ENCODE assay signal across 1 cellular context in genomic region chr5:177529247-177529901, GRCh38.
A peak's percentile ranks its signal among the peaks of the same experiment; 100 is the strongest.
TF ChIP-seq lines count a peak whose summit lies in the region.

No MANE protein-coding gene starts in this region.

TF ChIP-seq in K562, 482 proteins besides CTCF, POLR2A, EP300 and RAD21 (continued from another document and continues in another):
- no peak for TF ChIP-seq REST (CRISPR knock-in tag; IDR thresholded peaks at IDR 0.05; ENCODE audit: low read depth)
- no peak for TF ChIP-seq ZNF764 (CRISPR knock-in tag; IDR thresholded peaks at IDR 0.05; ENCODE audit: low read depth)
- peak; percentile 78 for TF ChIP-seq POLR2AphosphoS5 (IDR thresholded peaks at IDR 0.05; ENCODE audit: control insufficient read depth, insufficient read depth, low read depth, low read length)
- TF ChIP-seq NCOA4 (IDR thresholded peaks at IDR 0.05; ENCODE audit: partially characterized antibody) = no peak
- no peak for TF ChIP-seq MCM2 (IDR thresholded peaks at IDR 0.05; ENCODE audit: low read depth)
- no peak for TF ChIP-seq FOXO4 (CRISPR knock-in tag; IDR thresholded peaks at IDR 0.05)
- no peak for TF ChIP-seq ZBTB8A (IDR thresholded peaks at IDR 0.05; ENCODE audit: partially characterized antibody)
- no peak for TF ChIP-seq GATAD2A (IDR thresholded peaks at IDR 0.05)
- TF ChIP-seq HNRNPLL (IDR thresholded peaks at IDR 0.05; ENCODE audit: low read depth, low read length, poor library complexity, severe bottlenecking) = no peak
- TF ChIP-seq SMARCA4 (IDR thresholded peaks at IDR 0.05) = peak; percentile 75
- TF ChIP-seq AFF4 (CRISPR knock-in tag; IDR thresholded peaks at IDR 0.05) = no peak
- TF ChIP-seq DEAF1 (CRISPR knock-in tag; IDR thresholded peaks at IDR 0.05) = no peak
- TF ChIP-seq NKRF (IDR thresholded peaks at IDR 0.05; ENCODE audit: borderline replicate concordance) = no peak
- TF ChIP-seq TCF3 (CRISPR knock-in tag; IDR thresholded peaks at IDR 0.05) = peak; percentile 92
- TF ChIP-seq, protein P1, sequence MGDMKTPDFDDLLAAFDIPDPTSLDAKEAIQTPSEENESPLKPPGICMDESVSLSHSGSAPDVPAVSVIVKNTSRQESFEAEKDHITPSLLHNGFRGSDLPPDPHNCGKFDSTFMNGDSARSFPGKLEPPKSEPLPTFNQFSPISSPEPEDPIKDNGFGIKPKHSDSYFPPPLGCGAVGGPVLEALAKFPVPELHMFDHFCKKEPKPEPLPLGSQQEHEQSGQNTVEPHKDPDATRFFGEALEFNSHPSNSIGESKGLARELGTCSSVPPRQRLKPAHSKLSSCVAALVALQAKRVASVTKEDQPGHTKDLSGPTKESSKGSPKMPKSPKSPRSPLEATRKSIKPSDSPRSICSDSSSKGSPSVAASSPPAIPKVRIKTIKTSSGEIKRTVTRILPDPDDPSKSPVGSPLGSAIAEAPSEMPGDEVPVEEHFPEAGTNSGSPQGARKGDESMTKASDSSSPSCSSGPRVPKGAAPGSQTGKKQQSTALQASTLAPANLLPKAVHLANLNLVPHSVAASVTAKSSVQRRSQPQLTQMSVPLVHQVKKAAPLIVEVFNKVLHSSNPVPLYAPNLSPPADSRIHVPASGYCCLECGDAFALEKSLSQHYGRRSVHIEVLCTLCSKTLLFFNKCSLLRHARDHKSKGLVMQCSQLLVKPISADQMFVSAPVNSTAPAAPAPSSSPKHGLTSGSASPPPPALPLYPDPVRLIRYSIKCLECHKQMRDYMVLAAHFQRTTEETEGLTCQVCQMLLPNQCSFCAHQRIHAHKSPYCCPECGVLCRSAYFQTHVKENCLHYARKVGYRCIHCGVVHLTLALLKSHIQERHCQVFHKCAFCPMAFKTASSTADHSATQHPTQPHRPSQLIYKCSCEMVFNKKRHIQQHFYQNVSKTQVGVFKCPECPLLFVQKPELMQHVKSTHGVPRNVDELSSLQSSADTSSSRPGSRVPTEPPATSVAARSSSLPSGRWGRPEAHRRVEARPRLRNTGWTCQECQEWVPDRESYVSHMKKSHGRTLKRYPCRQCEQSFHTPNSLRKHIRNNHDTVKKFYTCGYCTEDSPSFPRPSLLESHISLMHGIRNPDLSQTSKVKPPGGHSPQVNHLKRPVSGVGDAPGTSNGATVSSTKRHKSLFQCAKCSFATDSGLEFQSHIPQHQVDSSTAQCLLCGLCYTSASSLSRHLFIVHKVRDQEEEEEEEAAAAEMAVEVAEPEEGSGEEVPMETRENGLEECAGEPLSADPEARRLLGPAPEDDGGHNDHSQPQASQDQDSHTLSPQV (IDR thresholded peaks at IDR 0.05) = no peak
- TF ChIP-seq SMARCB1 (IDR thresholded peaks at IDR 0.05; ENCODE audit: insufficient read length, low read depth) = no peak
- TF ChIP-seq ZSCAN29 (IDR thresholded peaks at IDR 0.05) = no peak
- TF ChIP-seq ZNF311 (CRISPR knock-in tag; IDR thresholded peaks at IDR 0.05) = no peak
- no peak for TF ChIP-seq OTX1 (CRISPR knock-in tag; IDR thresholded peaks at IDR 0.05)
- TF ChIP-seq ILF3 (IDR thresholded peaks at IDR 0.05; ENCODE audit: borderline replicate concordance) = no peak
- peak; percentile 86 for TF ChIP-seq DPF2 (IDR thresholded peaks at IDR 0.05)
- 0 out of 2 replicates have a peak, but pooled peaks have one; percentile 7 for TF ChIP-seq RAD51 (IDR thresholded peaks at IDR 0.05; ENCODE audit: borderline replicate concordance, low read depth)
- no peak for TF ChIP-seq KLF1 (tag; IDR thresholded peaks at IDR 0.05)
- TF ChIP-seq, protein P2, sequence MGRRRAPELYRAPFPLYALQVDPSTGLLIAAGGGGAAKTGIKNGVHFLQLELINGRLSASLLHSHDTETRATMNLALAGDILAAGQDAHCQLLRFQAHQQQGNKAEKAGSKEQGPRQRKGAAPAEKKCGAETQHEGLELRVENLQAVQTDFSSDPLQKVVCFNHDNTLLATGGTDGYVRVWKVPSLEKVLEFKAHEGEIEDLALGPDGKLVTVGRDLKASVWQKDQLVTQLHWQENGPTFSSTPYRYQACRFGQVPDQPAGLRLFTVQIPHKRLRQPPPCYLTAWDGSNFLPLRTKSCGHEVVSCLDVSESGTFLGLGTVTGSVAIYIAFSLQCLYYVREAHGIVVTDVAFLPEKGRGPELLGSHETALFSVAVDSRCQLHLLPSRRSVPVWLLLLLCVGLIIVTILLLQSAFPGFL (CRISPR knock-in tag; IDR thresholded peaks at IDR 0.05) = no peak; the same call in 1 of the 2 replicates
